ENCODE assay signal across 1 cellular context in genomic region chr20:33781133-33781532, GRCh38.
TF ChIP-seq lines count a peak whose summit lies in the region.

No MANE protein-coding gene starts in this region.

TF ChIP-seq in HepG2, 621 proteins besides CTCF, POLR2A, EP300 and RAD21:
- TF ChIP-seq NFAT5 (CRISPR knock-in tag; IDR thresholded peaks at IDR 0.05): no peak
- no peak for TF ChIP-seq TOE1 (CRISPR knock-in tag; IDR thresholded peaks at IDR 0.05)
- no peak for TF ChIP-seq ZBTB34 (CRISPR knock-in tag; IDR thresholded peaks at IDR 0.05)
- TF ChIP-seq ZNF816 (CRISPR knock-in tag; IDR thresholded peaks at IDR 0.05; ENCODE audit: borderline replicate concordance): no peak
